ENCODE assay signal across 8 cellular contexts in the genomic region with DNA sequence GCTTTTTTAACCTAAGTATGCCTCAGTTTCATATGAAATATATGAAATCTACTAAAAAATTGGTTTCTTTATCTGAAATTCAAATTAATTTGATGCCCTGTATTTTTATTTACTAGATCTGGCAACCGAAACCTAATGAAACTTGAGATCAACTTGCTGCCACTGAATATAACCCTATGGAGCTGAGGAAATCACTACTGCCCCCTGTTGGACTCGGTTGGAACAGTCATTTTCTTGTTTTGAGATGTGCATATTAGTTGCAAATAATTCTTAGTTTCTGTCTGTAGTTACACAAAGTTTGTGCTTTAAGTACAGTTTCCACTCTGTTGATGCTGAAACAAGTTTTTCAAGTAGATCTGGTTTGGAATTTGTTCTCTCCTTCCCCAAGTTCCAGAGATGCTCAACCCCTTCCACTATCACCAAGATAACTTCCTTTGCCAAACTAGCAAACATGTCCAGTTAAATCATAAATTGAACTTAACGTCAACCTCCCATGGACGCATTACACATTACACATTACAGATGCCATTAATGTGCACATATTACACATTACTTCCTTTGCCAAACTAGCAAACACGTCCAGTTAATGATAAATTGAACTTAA. TPM values are rescaled to one million over a fixed set of nuclear protein-coding genes. Genes with fewer than 3 reads are reported as not detected.
A peak's percentile ranks its signal among the peaks of the same experiment; 100 is the strongest.
DNase-seq lines count a peak whose midpoint lies in the region; TF ChIP-seq lines count a peak whose summit lies in the region.

No MANE protein-coding gene starts in this region.

- DNase-seq in AG20443 (ENCODE audit: low spot score): peak; percentile 57
- peak; percentile 50 for DNase-seq in GM13976 (ENCODE audit: low spot score)
- peak; percentile 35 for DNase-seq in NCI-H2196 treated with DMSO at 0.1 percent for 48 hours (lab: John Stamatoyannopoulos, UW; ENCODE audit: unreplicated experiment)
- DNase-seq in activated CD4-positive, alpha-beta T cell treated with anti-CD3 and anti-CD28 coated beads, Interleukin-2, amount 10 ng/mL, durations not matched to agents 7 days and 5 days: peak; percentile 58
- DNase-seq in fibroblast of mammary gland (ENCODE audit: low read depth): peak; percentile 66
- peak in 31 of 56 donors; percentile 0 to 73 (median 7) for DNase-seq in nucleus accumbens (lab: John Stamatoyannopoulos, UW)
- DNase-seq in amniotic stem cell (lab: John Stamatoyannopoulos, UW): no peak
- DNase-seq in posterior vena cava (ENCODE audit: low spot score): no peak

- no peak overlapping the region for H3K4me3 ChIP-seq in fibroblast of mammary gland (ENCODE audit: control insufficient read depth, low read depth, low read length)

- H3K4me1 Mint-ChIP-seq in activated CD4-positive, alpha-beta T cell treated with anti-CD3 and anti-CD28 coated beads, Interleukin-2, amount 10 ng/mL, durations not matched to agents 7 days and 5 days: no peaks in the 10 kb centered on the region

- intact Hi-C loops in posterior vena cava (cut with DNase I): no loop called here

- POLR2A ChIA-PET in activated CD4-positive, alpha-beta T cell treated with anti-CD3 and anti-CD28 coated beads, Interleukin-2, amount 10 ng/mL, durations not matched to agents 7 days and 5 days (lab: Charles Lee): no interaction called here

- no peak overlapping the region for H3K4me3 Mint-ChIP-seq in activated CD4-positive, alpha-beta T cell treated with anti-CD3 and anti-CD28 coated beads, Interleukin-2, amount 10 ng/mL, durations not matched to agents 7 days and 5 days

- in situ Hi-C loops in GM13976 (cut with MboI; ENCODE audit: low sequenced_read_pairs, unreplicated experiment): no loop called here

- peaks cover 8% of the 10 kb centered on the region for H3K27me3 Mint-ChIP-seq in activated CD4-positive, alpha-beta T cell treated with anti-CD3 and anti-CD28 coated beads, Interleukin-2, amount 10 ng/mL, durations not matched to agents 7 days and 5 days

- no peaks in the 10 kb centered on the region for H3K9me3 Mint-ChIP-seq in activated CD4-positive, alpha-beta T cell treated with anti-CD3 and anti-CD28 coated beads, Interleukin-2, amount 10 ng/mL, durations not matched to agents 7 days and 5 days

- no peaks in the 10 kb centered on the region for H3K36me3 Mint-ChIP-seq in activated CD4-positive, alpha-beta T cell treated with anti-CD3 and anti-CD28 coated beads, Interleukin-2, amount 10 ng/mL, durations not matched to agents 7 days and 5 days (ENCODE audit: low read depth)

- no peak overlapping the region for H3K27ac Mint-ChIP-seq in activated CD4-positive, alpha-beta T cell treated with anti-CD3 and anti-CD28 coated beads, Interleukin-2, amount 10 ng/mL, durations not matched to agents 7 days and 5 days

- CTCF ChIA-PET in activated CD4-positive, alpha-beta T cell treated with anti-CD3 and anti-CD28 coated beads, Interleukin-2, amount 10 ng/mL, durations not matched to agents 7 days and 5 days (lab: Charles Lee): no interaction called here

- peak; percentile 37 for TF ChIP-seq CTCF in GM13976 (IDR thresholded peaks at IDR 0.05; ENCODE audit: borderline replicate concordance, control extremely low read depth, extremely low read depth, insufficient read depth, missing control alignments)
- TF ChIP-seq CTCF in fibroblast of mammary gland (conservative IDR thresholded peaks at IDR 0.05; ENCODE audit: control insufficient read depth, insufficient read depth, low read depth, low read length): peak; percentile 90

RNA-seq across cellular contexts. Expression of gene EXOC4, which starts 22.2 kb away (rescaled TPM):
- total RNA-seq in activated CD4-positive, alpha-beta T cell treated with anti-CD3 and anti-CD28 coated beads, Interleukin-2, amount 10 ng/mL, durations not matched to agents 7 days and 5 days: 10 to 100 TPM; 76.7 to 84.6 TPM
- total RNA-seq in posterior vena cava: 10 to 100 TPM; 66.0 to 70.6 TPM

Comparison
In these comparisons a context has a peak if more than half of its experiments do, and no peak if none do; other contexts are left out.
1. DNase-seq: peak in AG20443 (single experiment), GM13976 (single experiment), NCI-H2196 treated with DMSO at 0.1 percent for 48 hours (single experiment), activated CD4-positive, alpha-beta T cell treated with anti-CD3 and anti-CD28 coated beads, Interleukin-2, amount 10 ng/mL, durations not matched to agents 7 days and 5 days (single experiment), fibroblast of mammary gland (single experiment) and nucleus accumbens (31 of 56); none in amniotic stem cell (single experiment) and posterior vena cava (single experiment).